In genomic region chr17:27245230-27245696, GRCh38 we compare ENCODE assay signal across 8 cellular contexts. TPM values are rescaled to one million over a fixed set of nuclear protein-coding genes. Genes with fewer than 3 reads are reported as not detected.
DNase-seq lines count a peak whose midpoint lies in the region; ATAC-seq, FAIRE-seq and TF ChIP-seq lines count a peak whose summit lies in the region.

No MANE protein-coding gene starts in this region.

- FAIRE-seq in D721Med (lab: Jason Lieb, UNC) = no peak

- ATAC-seq in GM19467 (IDR thresholded peaks at IDR 0.05; ENCODE audit: unreplicated experiment) = peak; percentile 87
- ATAC-seq in HG03565 (IDR thresholded peaks at IDR 0.05; ENCODE audit: unreplicated experiment) = peak; percentile 76

- H3K27me3 Mint-ChIP-seq in activated T-cell treated with anti-CD3 and anti-CD28 coated beads, Interleukin-2, amount 50 U/mL, for 24 hours = peaks cover 31% of the 10 kb centered on the region
- peaks cover under 1% of the 10 kb centered on the region for H3K27me3 Mint-ChIP-seq in neural crest cell (ENCODE audit: low read depth)

- peak overlapping the region; percentile 51 for H3K27ac ChIP-seq in temporal lobe (ENCODE audit: low read depth, low read length)

- peaks cover 13% of the 10 kb centered on the region for H3K4me1 Mint-ChIP-seq in activated T-cell treated with anti-CD3 and anti-CD28 coated beads, Interleukin-2, amount 50 U/mL, for 24 hours (ENCODE audit: low read depth)
- H3K4me1 Mint-ChIP-seq in neural crest cell = peaks cover 10% of the 10 kb centered on the region

- TF ChIP-seq CTCF in D721Med (IDR thresholded peaks at IDR 0.05; ENCODE audit: insufficient read depth, missing control alignments) = peak; percentile 99
- peak; percentile 73 for TF ChIP-seq CTCF in fibroblast of the aortic adventitia (IDR thresholded peaks at IDR 0.05; ENCODE audit: insufficient read depth, low read length)
- peak; percentile 72 for TF ChIP-seq CTCF in neural crest cell (conservative IDR thresholded peaks at IDR 0.05)

- H3K27ac Mint-ChIP-seq in activated T-cell treated with anti-CD3 and anti-CD28 coated beads, Interleukin-2, amount 50 U/mL, for 24 hours = no peak overlapping the region
- H3K27ac Mint-ChIP-seq in neural crest cell (ENCODE audit: unreplicated experiment) = peak overlapping the region; percentile 65

- peak; percentile 64 for DNase-seq in D721Med (ENCODE audit: insufficient read length, low spot score)
- peak; percentile 91 to 95 for DNase-seq in NOMO-1 (lab: John Stamatoyannopoulos, UW; ENCODE audit: unreplicated experiment in 2 of 2)
- DNase-seq in activated T-cell treated with anti-CD3 and anti-CD28 coated beads, Interleukin-2, amount 50 U/mL, for 24 hours = peak; percentile 44
- peak; percentile 95 for DNase-seq in fibroblast of the aortic adventitia (ENCODE audit: low read depth)
- peak; percentile 36 for DNase-seq in neural crest cell (ENCODE audit: low read depth, low spot score)

- H3K36me3 Mint-ChIP-seq in activated T-cell treated with anti-CD3 and anti-CD28 coated beads, Interleukin-2, amount 50 U/mL, for 24 hours (ENCODE audit: low read depth) = no peaks in the 10 kb centered on the region
- H3K36me3 Mint-ChIP-seq in neural crest cell (ENCODE audit: low read depth) = no peaks in the 10 kb centered on the region

- peak overlapping the region; percentile 45 for H3K4me3 ChIP-seq in fibroblast of the aortic adventitia (ENCODE audit: low read depth, low read length)

- no peaks in the 10 kb centered on the region for H3K9me3 Mint-ChIP-seq in activated T-cell treated with anti-CD3 and anti-CD28 coated beads, Interleukin-2, amount 50 U/mL, for 24 hours
- H3K9me3 Mint-ChIP-seq in neural crest cell = no peaks in the 10 kb centered on the region

- H3K4me3 Mint-ChIP-seq in activated T-cell treated with anti-CD3 and anti-CD28 coated beads, Interleukin-2, amount 50 U/mL, for 24 hours = no peak overlapping the region
- H3K4me3 Mint-ChIP-seq in neural crest cell = no peak overlapping the region

RNA-seq across cellular contexts. Expression of gene WSB1, which starts 48.7 kb away (rescaled TPM):
- total RNA-seq in fibroblast of the aortic adventitia (ENCODE audit: low replicate concordance) = 99.0 and 177 TPM in 2 replicates
- 231 and 237 TPM in 2 replicates for total RNA-seq in neural crest cell
- total RNA-seq in temporal lobe = 224 TPM

Comparison
In these comparisons a context has a peak if more than half of its experiments do, and no peak if none do; other contexts are left out.
1. Peak in every context shown above with its lines: DNase-seq, ATAC-seq, H3K4me3 ChIP-seq and H3K27ac ChIP-seq.
2. DNase-seq: peak in every context shown above with its lines; median percentile 95 in fibroblast of the aortic adventitia; 93 in NOMO-1; 64 in D721Med; 44 in activated T-cell treated with anti-CD3 and anti-CD28 coated beads, Interleukin-2, amount 50 U/mL, for 24 hours; 36 in neural crest cell.